ENCODE assay signal across 1 cellular context in the genomic region with DNA sequence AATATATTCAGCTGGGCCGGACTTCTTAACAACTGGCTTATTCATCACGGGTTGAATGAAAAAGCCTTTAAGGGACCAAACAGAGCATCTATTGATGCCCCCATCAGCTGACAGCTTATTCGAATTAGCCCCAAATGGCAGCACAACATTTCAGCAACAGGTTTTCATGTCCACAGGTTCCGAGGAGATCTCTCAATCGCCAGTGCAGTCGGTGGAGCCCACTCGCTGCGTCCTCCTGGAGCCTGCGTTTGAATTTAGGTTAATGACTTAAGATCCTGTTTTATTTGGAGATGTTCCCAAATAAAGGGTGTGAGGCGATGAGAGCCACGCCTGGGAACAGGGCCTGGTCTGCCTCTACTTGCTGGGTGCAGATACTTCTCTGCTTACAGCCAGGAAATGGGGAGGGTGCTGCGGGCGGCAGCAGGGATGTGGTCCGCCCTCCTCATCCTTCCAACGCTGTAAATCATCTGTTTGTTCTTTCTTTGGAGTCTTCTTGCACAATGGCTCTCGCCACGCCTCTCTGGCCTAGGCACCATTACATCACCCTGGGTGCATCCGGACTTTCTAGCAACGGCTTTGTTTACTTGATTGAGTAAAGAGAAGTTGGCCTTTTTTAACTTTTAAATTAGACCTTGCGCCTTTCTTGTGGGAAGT.
TF ChIP-seq lines count a peak whose summit lies in the region.

No MANE protein-coding gene starts in this region.

TF ChIP-seq in HepG2, 621 proteins besides CTCF, POLR2A, EP300 and RAD21 (continued from another document and continues in another):
- TF ChIP-seq ZNF776 (CRISPR knock-in tag; IDR thresholded peaks at IDR 0.05) (peak; percentile 47; the same call in 1 of the 2 replicates), MAFF (IDR thresholded peaks at IDR 0.05; ENCODE audit: low read depth, low read length) (no peak), ZFP62 (CRISPR knock-in tag; IDR thresholded peaks at IDR 0.05) (no peak), ZNF549 (CRISPR knock-in tag; IDR thresholded peaks at IDR 0.05) (no peak), ZNF10 (CRISPR knock-in tag; IDR thresholded peaks at IDR 0.05; ENCODE audit: borderline replicate concordance, low read depth) (no peak), MTF1 (CRISPR knock-in tag; IDR thresholded peaks at IDR 0.05) (no peak), ZNF703 (CRISPR knock-in tag; IDR thresholded peaks at IDR 0.05; ENCODE audit: borderline replicate concordance) (no peak), ZNF136 (CRISPR knock-in tag; IDR thresholded peaks at IDR 0.05; ENCODE audit: low read depth) (no peak), ZNF484 (CRISPR knock-in tag; IDR thresholded peaks at IDR 0.05; ENCODE audit: borderline replicate concordance, low read depth) (no peak), ZNF841 (CRISPR knock-in tag; IDR thresholded peaks at IDR 0.05; ENCODE audit: borderline replicate concordance) (no peak), GABPA (IDR thresholded peaks at IDR 0.05; ENCODE audit: low read depth, low read length) (no peak), GABPA (CRISPR knock-in tag; IDR thresholded peaks at IDR 0.05; ENCODE audit: low read depth) (peak; percentile 77), SRSF1 (optimal IDR thresholded peaks at IDR 0.05; ENCODE audit: low read depth, low read length) (peak; percentile 48), ZNF781 (CRISPR knock-in tag; IDR thresholded peaks at IDR 0.05; ENCODE audit: borderline replicate concordance, not compliant biosample characterization) (peak; percentile 82), ZNF550 (CRISPR knock-in tag; IDR thresholded peaks at IDR 0.05; ENCODE audit: borderline replicate concordance) (no peak), KDM4B (CRISPR knock-in tag; IDR thresholded peaks at IDR 0.05) (peak; percentile 97), ZNF670 (CRISPR knock-in tag; IDR thresholded peaks at IDR 0.05; ENCODE audit: borderline replicate concordance) (peak; percentile 97), TRIM24 (CRISPR knock-in tag; IDR thresholded peaks at IDR 0.05) (peak; percentile 40), GATAD1 (CRISPR knock-in tag; IDR thresholded peaks at IDR 0.05) (peak; percentile 86), NPAS2 (CRISPR knock-in tag; IDR thresholded peaks at IDR 0.05; ENCODE audit: borderline replicate concordance) (0 out of 2 replicates have a peak, but pooled peaks have one; percentile 89), ATM (IDR thresholded peaks at IDR 0.05; ENCODE audit: borderline replicate concordance) (peak; percentile 85; the same call in 1 of the 2 replicates), HCFC1 (IDR thresholded peaks at IDR 0.05; ENCODE audit: low read depth, low read length) (no peak), ZNF274 (CRISPR knock-in tag; IDR thresholded peaks at IDR 0.05) (peak; percentile 86), ZNF816 (CRISPR knock-in tag; IDR thresholded peaks at IDR 0.05; ENCODE audit: borderline replicate concordance) (peak; percentile 97), ZNF251 (CRISPR knock-in tag; IDR thresholded peaks at IDR 0.05) (no peak), ZNF614 (CRISPR knock-in tag; IDR thresholded peaks at IDR 0.05; ENCODE audit: borderline replicate concordance) (peak; percentile 100), TGIF2 (CRISPR knock-in tag; IDR thresholded peaks at IDR 0.05) (peak; percentile 89), NFKB2 (CRISPR knock-in tag; IDR thresholded peaks at IDR 0.05; ENCODE audit: borderline replicate concordance) (peak; percentile 84; the same call in 1 of the 2 replicates), KDM2A (CRISPR knock-in tag; IDR thresholded peaks at IDR 0.05; ENCODE audit: borderline replicate concordance, low read depth) (peak; percentile 98), ZNF292 (CRISPR knock-in tag; IDR thresholded peaks at IDR 0.05; ENCODE audit: borderline replicate concordance, low read depth) (peak; percentile 89; the same call in 1 of the 2 replicates), ZNF207 (IDR thresholded peaks at IDR 0.05; ENCODE audit: borderline replicate concordance) (no peak), ZNF775 (CRISPR knock-in tag; IDR thresholded peaks at IDR 0.05; ENCODE audit: borderline replicate concordance) (no peak; the same call in 1 of the 2 replicates), ZNF20 (CRISPR knock-in tag; IDR thresholded peaks at IDR 0.05) (0 out of 2 replicates have a peak, but pooled peaks have one; percentile 1), ELF3 (CRISPR knock-in tag; IDR thresholded peaks at IDR 0.05) (peak; percentile 99), ZNF263 (CRISPR knock-in tag; IDR thresholded peaks at IDR 0.05) (peak; percentile 90), ZMAT3 (CRISPR knock-in tag; conservative IDR thresholded peaks at IDR 0.05) (peak; percentile 84; the same call in 1 of the 2 replicates), ZNF496 (CRISPR knock-in tag; IDR thresholded peaks at IDR 0.05; ENCODE audit: insufficient replicate concordance) (no peak), AKAP8 (CRISPR knock-in tag; IDR thresholded peaks at IDR 0.05) (peak; percentile 50; the same call in 1 of the 2 replicates), ZNF180 (CRISPR knock-in tag; IDR thresholded peaks at IDR 0.05; ENCODE audit: borderline replicate concordance, low read depth) (no peak), TOE1 (CRISPR knock-in tag; IDR thresholded peaks at IDR 0.05) (peak; percentile 98), ZBTB1 (CRISPR knock-in tag; IDR thresholded peaks at IDR 0.05; ENCODE audit: borderline replicate concordance) (no peak)
- TF ChIP-seq, protein P1, sequence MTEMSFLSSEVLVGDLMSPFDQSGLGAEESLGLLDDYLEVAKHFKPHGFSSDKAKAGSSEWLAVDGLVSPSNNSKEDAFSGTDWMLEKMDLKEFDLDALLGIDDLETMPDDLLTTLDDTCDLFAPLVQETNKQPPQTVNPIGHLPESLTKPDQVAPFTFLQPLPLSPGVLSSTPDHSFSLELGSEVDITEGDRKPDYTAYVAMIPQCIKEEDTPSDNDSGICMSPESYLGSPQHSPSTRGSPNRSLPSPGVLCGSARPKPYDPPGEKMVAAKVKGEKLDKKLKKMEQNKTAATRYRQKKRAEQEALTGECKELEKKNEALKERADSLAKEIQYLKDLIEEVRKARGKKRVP (CRISPR knock-in tag; IDR thresholded peaks at IDR 0.05), result peak in 1 of 2 experiments; percentile 99; a peak in 3 of 4 replicates
- TF ChIP-seq, protein P2, sequence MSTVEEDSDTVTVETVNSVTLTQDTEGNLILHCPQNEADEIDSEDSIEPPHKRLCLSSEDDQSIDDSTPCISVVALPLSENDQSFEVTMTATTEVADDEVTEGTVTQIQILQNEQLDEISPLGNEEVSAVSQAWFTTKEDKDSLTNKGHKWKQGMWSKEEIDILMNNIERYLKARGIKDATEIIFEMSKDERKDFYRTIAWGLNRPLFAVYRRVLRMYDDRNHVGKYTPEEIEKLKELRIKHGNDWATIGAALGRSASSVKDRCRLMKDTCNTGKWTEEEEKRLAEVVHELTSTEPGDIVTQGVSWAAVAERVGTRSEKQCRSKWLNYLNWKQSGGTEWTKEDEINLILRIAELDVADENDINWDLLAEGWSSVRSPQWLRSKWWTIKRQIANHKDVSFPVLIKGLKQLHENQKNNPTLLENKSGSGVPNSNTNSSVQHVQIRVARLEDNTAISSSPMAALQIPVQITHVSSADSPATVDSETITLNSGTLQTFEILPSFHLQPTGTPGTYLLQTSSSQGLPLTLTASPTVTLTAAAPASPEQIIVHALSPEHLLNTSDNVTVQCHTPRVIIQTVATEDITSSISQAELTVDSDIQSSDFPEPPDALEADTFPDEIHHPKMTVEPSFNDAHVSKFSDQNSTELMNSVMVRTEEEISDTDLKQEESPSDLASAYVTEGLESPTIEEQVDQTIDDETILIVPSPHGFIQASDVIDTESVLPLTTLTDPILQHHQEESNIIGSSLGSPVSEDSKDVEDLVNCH (CRISPR knock-in tag; IDR thresholded peaks at IDR 0.05), result no peak
- TF ChIP-seq, protein P3, sequence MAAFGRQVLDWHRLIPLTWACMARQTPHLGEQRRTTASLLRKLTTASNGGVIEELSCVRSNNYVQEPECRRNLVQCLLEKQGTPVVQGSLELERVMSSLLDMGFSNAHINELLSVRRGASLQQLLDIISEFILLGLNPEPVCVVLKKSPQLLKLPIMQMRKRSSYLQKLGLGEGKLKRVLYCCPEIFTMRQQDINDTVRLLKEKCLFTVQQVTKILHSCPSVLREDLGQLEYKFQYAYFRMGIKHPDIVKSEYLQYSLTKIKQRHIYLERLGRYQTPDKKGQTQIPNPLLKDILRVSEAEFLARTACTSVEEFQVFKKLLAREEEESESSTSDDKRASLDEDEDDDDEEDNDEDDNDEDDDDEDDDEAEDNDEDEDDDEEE (CRISPR knock-in tag; IDR thresholded peaks at IDR 0.05), result peak; percentile 96
- TF ChIP-seq, protein P4, sequence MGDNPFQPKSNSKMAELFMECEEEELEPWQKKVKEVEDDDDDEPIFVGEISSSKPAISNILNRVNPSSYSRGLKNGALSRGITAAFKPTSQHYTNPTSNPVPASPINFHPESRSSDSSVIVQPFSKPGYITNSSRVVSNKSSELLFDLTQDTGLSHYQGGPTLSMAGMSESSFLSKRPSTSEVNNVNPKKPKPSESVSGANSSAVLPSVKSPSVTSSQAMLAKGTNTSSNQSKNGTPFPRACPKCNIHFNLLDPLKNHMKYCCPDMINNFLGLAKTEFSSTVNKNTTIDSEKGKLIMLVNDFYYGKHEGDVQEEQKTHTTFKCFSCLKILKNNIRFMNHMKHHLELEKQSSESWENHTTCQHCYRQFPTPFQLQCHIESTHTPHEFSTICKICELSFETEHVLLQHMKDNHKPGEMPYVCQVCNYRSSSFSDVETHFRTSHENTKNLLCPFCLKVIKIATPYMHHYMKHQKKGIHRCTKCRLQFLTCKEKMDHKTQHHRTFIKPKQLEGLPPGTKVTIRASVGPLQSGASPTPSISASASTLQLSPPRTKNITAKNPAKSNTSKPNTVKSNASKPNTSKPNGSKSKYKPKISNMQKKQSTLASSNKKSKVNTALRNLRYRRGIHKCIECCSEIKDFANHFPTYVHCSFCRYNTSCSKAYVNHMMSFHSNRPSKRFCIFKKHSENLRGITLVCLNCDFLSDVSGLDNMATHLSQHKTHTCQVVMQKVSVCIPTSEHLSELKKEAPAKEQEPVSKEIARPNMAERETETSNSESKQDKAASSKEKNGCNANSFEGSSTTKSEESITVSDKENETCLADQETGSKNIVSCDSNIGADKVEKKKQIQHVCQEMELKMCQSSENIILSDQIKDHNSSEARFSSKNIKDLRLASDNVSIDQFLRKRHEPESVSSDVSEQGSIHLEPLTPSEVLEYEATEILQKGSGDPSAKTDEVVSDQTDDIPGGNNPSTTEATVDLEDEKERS (CRISPR knock-in tag; IDR thresholded peaks at IDR 0.05), result peak; percentile 97
- TF ChIP-seq, protein P5, sequence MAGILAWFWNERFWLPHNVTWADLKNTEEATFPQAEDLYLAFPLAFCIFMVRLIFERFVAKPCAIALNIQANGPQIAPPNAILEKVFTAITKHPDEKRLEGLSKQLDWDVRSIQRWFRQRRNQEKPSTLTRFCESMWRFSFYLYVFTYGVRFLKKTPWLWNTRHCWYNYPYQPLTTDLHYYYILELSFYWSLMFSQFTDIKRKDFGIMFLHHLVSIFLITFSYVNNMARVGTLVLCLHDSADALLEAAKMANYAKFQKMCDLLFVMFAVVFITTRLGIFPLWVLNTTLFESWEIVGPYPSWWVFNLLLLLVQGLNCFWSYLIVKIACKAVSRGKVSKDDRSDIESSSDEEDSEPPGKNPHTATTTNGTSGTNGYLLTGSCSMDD (CRISPR knock-in tag; IDR thresholded peaks at IDR 0.05), result no peak
- TF ChIP-seq, protein P6, sequence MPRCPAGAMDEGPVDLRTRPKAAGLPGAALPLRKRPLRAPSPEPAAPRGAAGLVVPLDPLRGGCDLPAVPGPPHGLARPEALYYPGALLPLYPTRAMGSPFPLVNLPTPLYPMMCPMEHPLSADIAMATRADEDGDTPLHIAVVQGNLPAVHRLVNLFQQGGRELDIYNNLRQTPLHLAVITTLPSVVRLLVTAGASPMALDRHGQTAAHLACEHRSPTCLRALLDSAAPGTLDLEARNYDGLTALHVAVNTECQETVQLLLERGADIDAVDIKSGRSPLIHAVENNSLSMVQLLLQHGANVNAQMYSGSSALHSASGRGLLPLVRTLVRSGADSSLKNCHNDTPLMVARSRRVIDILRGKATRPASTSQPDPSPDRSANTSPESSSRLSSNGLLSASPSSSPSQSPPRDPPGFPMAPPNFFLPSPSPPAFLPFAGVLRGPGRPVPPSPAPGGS (CRISPR knock-in tag; IDR thresholded peaks at IDR 0.05), result no peak
- TF ChIP-seq, protein P7, sequence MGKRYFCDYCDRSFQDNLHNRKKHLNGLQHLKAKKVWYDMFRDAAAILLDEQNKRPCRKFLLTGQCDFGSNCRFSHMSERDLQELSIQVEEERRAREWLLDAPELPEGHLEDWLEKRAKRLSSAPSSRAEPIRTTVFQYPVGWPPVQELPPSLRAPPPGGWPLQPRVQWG (CRISPR knock-in tag; IDR thresholded peaks at IDR 0.05; ENCODE audit: borderline replicate concordance, low read depth), result no peak
- TF ChIP-seq, protein P8, sequence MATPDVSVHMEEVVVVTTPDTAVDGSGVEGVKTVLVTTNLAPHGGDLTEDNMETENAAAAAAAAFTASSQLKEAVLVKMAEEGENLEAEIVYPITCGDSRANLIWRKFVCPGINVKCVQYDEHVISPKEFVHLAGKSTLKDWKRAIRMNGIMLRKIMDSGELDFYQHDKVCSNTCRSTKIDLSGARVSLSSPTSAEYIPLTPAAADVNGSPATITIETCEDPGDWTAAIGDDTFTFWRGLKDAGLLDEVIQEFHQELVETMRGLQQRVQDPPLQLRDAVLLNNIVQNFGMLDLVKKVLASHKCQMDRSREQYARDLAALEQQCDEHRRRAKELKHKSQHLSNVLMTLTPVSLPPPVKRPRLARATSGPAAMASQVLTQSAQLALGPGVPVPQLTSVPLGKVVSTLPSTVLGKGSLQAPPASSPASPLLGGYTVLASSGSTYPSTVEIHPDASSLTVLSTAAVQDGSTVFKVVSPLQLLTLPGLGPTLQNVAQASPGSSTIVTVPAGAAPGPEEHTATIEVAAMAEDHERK (CRISPR knock-in tag; IDR thresholded peaks at IDR 0.05; ENCODE audit: low read depth), result no peak; the same call in 1 of the 2 replicates
- TF ChIP-seq, protein P9, sequence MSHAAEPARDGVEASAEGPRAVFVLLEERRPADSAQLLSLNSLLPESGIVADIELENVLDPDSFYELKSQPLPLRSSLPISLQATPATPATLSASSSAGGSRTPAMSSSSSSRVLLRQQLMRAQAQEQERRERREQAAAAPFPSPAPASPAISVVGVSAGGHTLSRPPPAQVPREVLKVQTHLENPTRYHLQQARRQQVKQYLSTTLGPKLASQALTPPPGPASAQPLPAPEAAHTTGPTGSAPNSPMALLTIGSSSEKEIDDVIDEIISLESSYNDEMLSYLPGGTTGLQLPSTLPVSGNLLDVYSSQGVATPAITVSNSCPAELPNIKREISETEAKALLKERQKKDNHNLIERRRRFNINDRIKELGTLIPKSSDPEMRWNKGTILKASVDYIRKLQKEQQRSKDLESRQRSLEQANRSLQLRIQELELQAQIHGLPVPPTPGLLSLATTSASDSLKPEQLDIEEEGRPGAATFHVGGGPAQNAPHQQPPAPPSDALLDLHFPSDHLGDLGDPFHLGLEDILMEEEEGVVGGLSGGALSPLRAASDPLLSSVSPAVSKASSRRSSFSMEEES (CRISPR knock-in tag; IDR thresholded peaks at IDR 0.05), result peak; percentile 94
- TF ChIP-seq, protein P10, sequence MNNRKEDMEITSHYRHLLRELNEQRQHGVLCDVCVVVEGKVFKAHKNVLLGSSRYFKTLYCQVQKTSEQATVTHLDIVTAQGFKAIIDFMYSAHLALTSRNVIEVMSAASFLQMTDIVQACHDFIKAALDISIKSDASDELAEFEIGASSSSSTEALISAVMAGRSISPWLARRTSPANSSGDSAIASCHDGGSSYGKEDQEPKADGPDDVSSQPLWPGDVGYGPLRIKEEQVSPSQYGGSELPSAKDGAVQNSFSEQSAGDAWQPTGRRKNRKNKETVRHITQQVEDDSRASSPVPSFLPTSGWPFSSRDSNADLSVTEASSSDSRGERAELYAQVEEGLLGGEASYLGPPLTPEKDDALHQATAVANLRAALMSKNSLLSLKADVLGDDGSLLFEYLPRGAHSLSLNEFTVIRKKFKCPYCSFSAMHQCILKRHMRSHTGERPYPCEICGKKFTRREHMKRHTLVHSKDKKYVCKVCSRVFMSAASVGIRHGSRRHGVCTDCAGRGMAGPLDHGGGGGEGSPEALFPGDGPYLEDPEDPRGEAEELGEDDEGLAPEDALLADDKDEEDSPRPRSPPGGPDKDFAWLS (CRISPR knock-in tag; IDR thresholded peaks at IDR 0.05; ENCODE audit: borderline replicate concordance), result no peak
